In genomic region chr10:5619366-5620211, GRCh38 we compare ENCODE assay signal across 12 cellular contexts. TPM values are rescaled to one million over a fixed set of nuclear protein-coding genes. Genes with fewer than 3 reads are reported as not detected.
DNase-seq lines count a peak whose midpoint lies in the region; ATAC-seq and TF ChIP-seq lines count a peak whose summit lies in the region.
"Had no signal": no experiment of that assay in that cellular context is flagged by ENCODE, and none has a peak within 500 bp of the region (broad histone marks: within the 10 kb centered on the region; RNA-seq: fewer than 3 reads in every experiment).

No MANE protein-coding gene starts in this region.

- H3K79me2 ChIP-seq in fibroblast of lung (ENCODE audit: control insufficient read depth, insufficient read depth, low read length) (no peaks in the 10 kb centered on the region), neural progenitor cell (ENCODE audit: low read depth) (no peaks in the 10 kb centered on the region)

- H3K36me3 ChIP-seq in fibroblast of lung (ENCODE audit: control insufficient read depth, insufficient read depth, low read length) (no peaks in the 10 kb centered on the region), neural progenitor cell (no peaks in the 10 kb centered on the region), esophagus muscularis mucosa (no peaks in the 10 kb centered on the region)
- H3K36me3 ChIP-seq: adrenal gland had no signal

- no peak overlapping the region for H3K9ac ChIP-seq in fibroblast of lung (ENCODE audit: insufficient read depth, low read length)
- H3K9ac ChIP-seq in neural progenitor cell = no peak overlapping the region

- H3K4me1 Mint-ChIP-seq in neural progenitor cell = peaks cover 30% of the 10 kb centered on the region

- H3K36me3 Mint-ChIP-seq in neural progenitor cell = no peaks in the 10 kb centered on the region

- H3K27me3 Mint-ChIP-seq in neural progenitor cell (ENCODE audit: insufficient read depth, low read depth) = no peaks in the 10 kb centered on the region

- no peaks in the 10 kb centered on the region for H3K9me3 Mint-ChIP-seq in neural progenitor cell

- ATAC-seq in right cardiac atrium (peak in 1 of 2 donors; percentile 7), GM18520 (IDR thresholded peaks at IDR 0.05; ENCODE audit: unreplicated experiment) (no peak)

- H4K20me1 ChIP-seq in fibroblast of lung (ENCODE audit: control insufficient read depth, extremely low read depth, insufficient read depth, low read length) (no peaks in the 10 kb centered on the region), neural progenitor cell (ENCODE audit: low read depth) (no peaks in the 10 kb centered on the region)

- DNase-seq in right cardiac atrium (peak in 2 of 3 donors; percentile 49 to 59), cardiac septum (ENCODE audit: low spot score) (no peak), fibroblast of lung (ENCODE audit: low read depth in 2 of 2) (peak; percentile 35 to 68), neural progenitor cell (ENCODE audit: low spot score) (no peak), NCI-H2029 treated with DMSO at 0.1 percent for 48 hours (lab: John Stamatoyannopoulos, UW) (no peak), SHP77 (lab: John Stamatoyannopoulos, UW) (no peak), esophagus muscularis mucosa (ENCODE audit: extremely low spot score) (no peak)
- DNase-seq: activated CD4-positive, alpha-beta T cell treated with anti-CD3 and anti-CD28 coated beads, Interleukin-2, amount 50 U/mL, for 48 hours; adrenal gland; SIG-M5; stimulated activated CD4-positive, alpha-beta T cell treated with anti-CD3 and anti-CD28 coated beads, Interleukin-4, amount 100 ng/mL, for 24 hours had no signal

- no peak for TF ChIP-seq CTCF in fibroblast of lung (conservative IDR thresholded peaks at IDR 0.05 in 1 of 2, IDR thresholded peaks at IDR 0.05 in 1 of 2; ENCODE audit: low read depth in 1 of 2, low read length in 2 of 2)
- TF ChIP-seq CTCF in neural progenitor cell (IDR thresholded peaks at IDR 0.05) = no peak
- no peak for TF ChIP-seq CTCF in esophagus muscularis mucosa (IDR thresholded peaks at IDR 0.05)

- peak overlapping the region; percentile 60 for H3K27ac Mint-ChIP-seq in neural progenitor cell

- H2AFZ ChIP-seq in fibroblast of lung (ENCODE audit: low read length) = no peak overlapping the region
- H2AFZ ChIP-seq in neural progenitor cell (replicated peaks) = no peak overlapping the region

- TF ChIP-seq EP300 in esophagus muscularis mucosa (IDR thresholded peaks at IDR 0.05) = no peak

- H3K27me3 ChIP-seq in right cardiac atrium (ENCODE audit: control insufficient read depth, insufficient read depth) (no peaks in the 10 kb centered on the region), fibroblast of lung (ENCODE audit: control insufficient read depth, insufficient read depth, low read length) (no peaks in the 10 kb centered on the region), neural progenitor cell (no peaks in the 10 kb centered on the region), esophagus muscularis mucosa (no peaks in the 10 kb centered on the region)
- H3K27me3 ChIP-seq: adrenal gland had no signal

- H3F3A ChIP-seq in neural progenitor cell (ENCODE audit: low read depth) = no peaks in the 10 kb centered on the region

- H3K4me1 ChIP-seq in right cardiac atrium (ENCODE audit: control insufficient read depth, insufficient read depth, low read length) (no peaks in the 10 kb centered on the region), fibroblast of lung (ENCODE audit: control insufficient read depth, extremely low read depth, insufficient read depth, low read length) (peaks cover 7% of the 10 kb centered on the region), neural progenitor cell (no peaks in the 10 kb centered on the region), esophagus muscularis mucosa (peaks cover 6 to 70% (median 54%) of the 10 kb centered on the region in 4 donors)

- H3K27ac ChIP-seq in right cardiac atrium (ENCODE audit: low read length) (no peak overlapping the region), fibroblast of lung (ENCODE audit: insufficient read depth, low read length) (no peak overlapping the region), neural progenitor cell (no peak overlapping the region), esophagus muscularis mucosa (replicated peaks in 1 of 4) (peak overlapping the region in 2 of 4 donors; percentile 19 to 58)

- WGBS in right cardiac atrium = 66% methylated on average over 16 of the region's 16 CpGs
- 76% methylated on average over 15 of the region's 16 CpGs for WGBS in esophagus muscularis mucosa

- no peak for TF ChIP-seq POLR2A in esophagus muscularis mucosa (IDR thresholded peaks at IDR 0.05; ENCODE audit: low read depth)

- H3K4me2 ChIP-seq in fibroblast of lung (ENCODE audit: extremely low read depth, insufficient read depth, low read length) (no peak overlapping the region), neural progenitor cell (no peak overlapping the region)

- H3K9me3 ChIP-seq in right cardiac atrium (ENCODE audit: control insufficient read depth, low read length) (no peaks in the 10 kb centered on the region), fibroblast of lung (ENCODE audit: control insufficient read depth, insufficient read depth, low read depth, low read length) (no peaks in the 10 kb centered on the region), neural progenitor cell (ENCODE audit: low read depth) (no peaks in the 10 kb centered on the region), esophagus muscularis mucosa (no peaks in the 10 kb centered on the region)
- H3K9me3 ChIP-seq: adrenal gland had no signal

- intact Hi-C loops in right cardiac atrium (cut with DNase I) (loop anchor here in 2 of 4 donors (5.0 kb wide), 2 partner anchors 172 to 177 kb away; no protein-coding TSS in a partner anchor), cardiac septum (cut with DNase I) (loop anchor here (5.0 to 10.0 kb wide), 3 partner anchors 87 to 785 kb away; no protein-coding TSS in a partner anchor), esophagus muscularis mucosa (cut with DNase I) (no loop called here)

- H3K4me3 ChIP-seq in right cardiac atrium (ENCODE audit: low read length) = no peak overlapping the region
- no peak overlapping the region for H3K4me3 ChIP-seq in fibroblast of lung (replicated peaks in 1 of 4; ENCODE audit: control extremely low read depth in 1 of 4, insufficient read depth in 1 of 4, low read depth in 3 of 4, low read length in 4 of 4)
- no peak overlapping the region for H3K4me3 ChIP-seq in neural progenitor cell
- H3K4me3 ChIP-seq in esophagus muscularis mucosa = no peak overlapping the region
- H3K4me3 ChIP-seq: adrenal gland had no signal

- H3K4me3 Mint-ChIP-seq in neural progenitor cell = no peak overlapping the region

RNA-seq across cellular contexts. Expression of gene ASB13, which starts 46.8 kb away (rescaled TPM):
- total RNA-seq in right cardiac atrium (10 to 100 TPM; 15.0 to 20.6 (median 17.5) TPM), cardiac septum (10.2 TPM), fibroblast of lung (9.8 and 15.4 TPM in 2 replicates), neural progenitor cell (ENCODE audit: low replicate concordance) (15.0 and 18.1 TPM in 2 replicates), esophagus muscularis mucosa (10 to 100 TPM; 15.4 to 24.0 (median 17.4) TPM)
- polyA plus RNA-seq in right cardiac atrium (17.1 TPM), fibroblast of lung (5.4 and 7.3 TPM in 2 replicates)
- 7.0 and 10.3 TPM in 2 replicates for polyA plus RNA-seq in fibroblast of lung (2012)
- 10.6 and 14.1 TPM in 2 replicates for polyA minus RNA-seq in fibroblast of lung (ENCODE audit: low replicate concordance)

Comparison
In these comparisons a context has a peak if more than half of its experiments do, and no peak if none do; other contexts are left out.
1. DNase-seq: peak in right cardiac atrium (2 of 3) and fibroblast of lung (2 of 2); none in cardiac septum (single experiment), neural progenitor cell (single experiment), NCI-H2029 treated with DMSO at 0.1 percent for 48 hours (single experiment), SHP77 (0 of 2) and esophagus muscularis mucosa (single experiment).